12 cellular contexts compared by ENCODE assay signal in the genomic region with DNA sequence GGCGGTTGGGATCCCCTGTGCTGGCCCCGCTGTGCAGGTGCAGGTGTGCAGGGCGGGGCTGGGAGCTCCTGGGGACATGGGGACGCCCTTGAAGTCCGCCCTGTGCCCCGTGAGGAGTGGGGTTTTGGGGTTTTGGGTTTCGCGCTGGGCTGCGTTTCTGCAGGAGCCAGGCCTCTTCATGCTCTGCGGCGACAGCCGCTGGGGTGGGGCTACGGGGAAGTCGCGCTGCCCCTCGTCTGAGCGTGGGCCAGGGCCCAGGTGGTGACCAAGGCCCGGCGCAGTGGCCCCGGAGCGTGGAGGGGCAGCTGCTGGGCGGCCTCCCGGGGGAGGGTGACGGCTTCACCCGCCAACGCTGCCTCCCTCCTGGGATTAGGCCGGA. TPM values are rescaled to one million over a fixed set of nuclear protein-coding genes. Genes with fewer than 3 reads are reported as not detected.
DNase-seq lines count a peak whose midpoint lies in the region; ATAC-seq and TF ChIP-seq lines count a peak whose summit lies in the region.
"Had no signal": no experiment of that assay in that cellular context is flagged by ENCODE, and none has a peak within 500 bp of the region (broad histone marks: within the 10 kb centered on the region; RNA-seq: fewer than 3 reads in every experiment).

No MANE protein-coding gene starts in this region.

- no peaks in the 10 kb centered on the region for H3K9me3 Mint-ChIP-seq in activated T-helper 17 cell treated with anti-CD3 and anti-CD28 coated beads, Interleukin-2, amount 50 U/mL, for 72 hours

- no peak overlapping the region for H3K27ac ChIP-seq in ACC112 (ENCODE audit: low read depth, low read length)
- H3K27ac ChIP-seq in cardiac muscle cell, result peak overlapping the region; percentile 29
- peak overlapping the region; percentile 40 to 89 for H3K27ac ChIP-seq in ovary
- H3K27ac ChIP-seq: PC-9 had no signal

- peak overlapping the region; percentile 65 for H3K4me3 ChIP-seq in ACC112 (ENCODE audit: low read depth, low read length)
- H3K4me3 ChIP-seq in cardiac muscle cell, result no peak overlapping the region
- H3K4me3 ChIP-seq in ovary, result peak overlapping the region; percentile 37
- H3K4me3 ChIP-seq: PC-9 had no signal

- no peaks in the 10 kb centered on the region for H3K36me3 Mint-ChIP-seq in activated T-helper 17 cell treated with anti-CD3 and anti-CD28 coated beads, Interleukin-2, amount 50 U/mL, for 72 hours (ENCODE audit: low read depth)
- H3K36me3 Mint-ChIP-seq: activated naive CD8-positive, alpha-beta T cell had no signal

- H3K9me3 ChIP-seq in cardiac muscle cell (ENCODE audit: low read depth) (no peaks in the 10 kb centered on the region), ovary (no peaks in the 10 kb centered on the region)

- H3K27me3 Mint-ChIP-seq in activated T-helper 17 cell treated with anti-CD3 and anti-CD28 coated beads, Interleukin-2, amount 50 U/mL, for 72 hours, result peaks cover 22% of the 10 kb centered on the region

- H3K27me3 ChIP-seq in ACC112 (ENCODE audit: insufficient read depth, low read length) (peaks cover 37% of the 10 kb centered on the region), cardiac muscle cell (peaks cover 19% of the 10 kb centered on the region), ovary (no peaks in the 10 kb centered on the region)

- DNase-seq in NCI-H1930 (lab: John Stamatoyannopoulos, UW) (peak; percentile 47 to 68), cardiac muscle cell (ENCODE audit: low read depth in 1 of 2, low spot score in 1 of 2) (no peak), ovary (peak in 2 of 5 donors; percentile 20 to 31), left colon (no peak)
- DNase-seq in activated CD8-positive, alpha-beta memory T cell treated with anti-CD3 and anti-CD28 coated beads for 24 hours, result no peak
- DNase-seq: PC-9; stimulated activated CD4-positive, alpha-beta T cell treated with anti-CD3 and anti-CD28 coated beads, Interleukin-4, amount 100 ng/mL, for 4 hours had no signal

- intact Hi-C loops in ovary (cut with DNase I) (no loop called here), left colon (cut with DNase I, micrococcal nuclease) (no loop called here)

- H3K27ac Mint-ChIP-seq in activated T-helper 17 cell treated with anti-CD3 and anti-CD28 coated beads, Interleukin-2, amount 50 U/mL, for 72 hours, result no peak overlapping the region
- H3K27ac Mint-ChIP-seq: activated naive CD8-positive, alpha-beta T cell had no signal

- TF ChIP-seq EP300 in ovary (IDR thresholded peaks at IDR 0.05), result no peak

- no peak for TF ChIP-seq CTCF in cardiac muscle cell (IDR thresholded peaks at IDR 0.05; ENCODE audit: low read depth, low read length)
- no peak for TF ChIP-seq CTCF in ovary (IDR thresholded peaks at IDR 0.05)

- no peak for TF ChIP-seq POLR2A in ovary (IDR thresholded peaks at IDR 0.05)

- no peaks in the 10 kb centered on the region for H3K79me2 ChIP-seq in ACC112 (ENCODE audit: control insufficient read depth, insufficient read depth, low read length, unreplicated experiment)

- H2AFZ ChIP-seq in ACC112 (ENCODE audit: low read length, unreplicated experiment), result no peak overlapping the region
- H2AFZ ChIP-seq: PC-9 had no signal

- no peak for ATAC-seq in HG03354 (IDR thresholded peaks at IDR 0.05; ENCODE audit: poor library complexity, severe bottlenecking, unreplicated experiment)
- ATAC-seq in left colon, result no peak
- ATAC-seq in activated T-helper 17 cell treated with anti-CD3 and anti-CD28 coated beads, Interleukin-2, amount 50 U/mL, for 72 hours (replicated peaks), result no peak

- H3K4me1 ChIP-seq in ACC112 (ENCODE audit: control insufficient read depth, insufficient read depth, low read length, unreplicated experiment) (no peaks in the 10 kb centered on the region), cardiac muscle cell (ENCODE audit: low read depth) (peaks cover 4% of the 10 kb centered on the region), ovary (ENCODE audit: insufficient read depth) (peaks cover 12% of the 10 kb centered on the region)

- H3K4me1 Mint-ChIP-seq in activated T-helper 17 cell treated with anti-CD3 and anti-CD28 coated beads, Interleukin-2, amount 50 U/mL, for 72 hours, result no peaks in the 10 kb centered on the region

- 23 to 36% (median 27%) methylated on average over 11 to 27 of the region's 27 CpGs for WGBS in ovary, 3 donors

- no peaks in the 10 kb centered on the region for H3K36me3 ChIP-seq in ACC112 (ENCODE audit: insufficient read depth, low read length)
- H3K36me3 ChIP-seq in cardiac muscle cell, result no peaks in the 10 kb centered on the region
- no peaks in the 10 kb centered on the region for H3K36me3 ChIP-seq in ovary

- H3K4me3 Mint-ChIP-seq in activated T-helper 17 cell treated with anti-CD3 and anti-CD28 coated beads, Interleukin-2, amount 50 U/mL, for 72 hours, result no peak overlapping the region
- H3K4me3 Mint-ChIP-seq: activated naive CD8-positive, alpha-beta T cell had no signal

RNA-seq across cellular contexts. Expression of a gene that starts 47.8 kb away (rescaled TPM):
- 284 and 308 TPM in 2 replicates for total RNA-seq in cardiac muscle cell
- 208 and 257 TPM in 2 replicates for polyA plus RNA-seq in cardiac muscle cell
- under 1 TPM in 1 of 7 donors, not detected in 6; 0.23 TPM for total RNA-seq in ovary
- not detected for polyA plus RNA-seq in ovary
- total RNA-seq in left colon, result not detected
- not detected for total RNA-seq in activated T-helper 17 cell treated with anti-CD3 and anti-CD28 coated beads, Interleukin-2, amount 50 U/mL, for 72 hours
- total RNA-seq: myocyte, PC-9 had no signal

Comparison
In these comparisons a context has a peak if more than half of its experiments do, and no peak if none do; other contexts are left out.
1. DNase-seq: peak in NCI-H1930 (2 of 2); none in cardiac muscle cell (0 of 2), activated CD8-positive, alpha-beta memory T cell treated with anti-CD3 and anti-CD28 coated beads for 24 hours (single experiment) and left colon (0 of 2).
2. RNA of a gene that starts 47.8 kb away (total RNA-seq): 284 to 308 TPM in cardiac muscle cell; 0.23 TPM in ovary, not detected in left colon and not detected in activated T-helper 17 cell treated with anti-CD3 and anti-CD28 coated beads, Interleukin-2, amount 50 U/mL, for 72 hours; every median in the first group is over 100 times any median in the second.